In genomic region chr2:241148891-241149674, GRCh38 we compare ENCODE assay signal across 8 cellular contexts. TPM values are rescaled to one million over a fixed set of nuclear protein-coding genes. Genes with fewer than 3 reads are reported as not detected.
DNase-seq lines count a peak whose midpoint lies in the region; ATAC-seq and TF ChIP-seq lines count a peak whose summit lies in the region.

Gene PASK, minus strand, starts transcription at chr2:241149472. Its CDS starts 6,440 bp downstream, at chr2:241143032.

- H3K4me3 Mint-ChIP-seq in activated T-cell treated with anti-CD3 and anti-CD28 coated beads, Interleukin-2, amount 50 U/mL, for 4 hours, result peak within 1 kb of the TSS; percentile 97

- H3K9me3 Mint-ChIP-seq in activated T-cell treated with anti-CD3 and anti-CD28 coated beads, Interleukin-2, amount 50 U/mL, for 4 hours, result no peaks in the 10 kb centered on the region

- H3K4me3 ChIP-seq in Peyer's patch (peak within 1 kb of the TSS; percentile 80 to 92 (median 90)), esophagus squamous epithelium (peak within 1 kb of the TSS; percentile 80 to 100 (median 98))

- TF ChIP-seq CTCF in Peyer's patch (IDR thresholded peaks at IDR 0.05) (no peak), esophagus squamous epithelium (IDR thresholded peaks at IDR 0.05) (no peak)

- H3K36me3 Mint-ChIP-seq in activated T-cell treated with anti-CD3 and anti-CD28 coated beads, Interleukin-2, amount 50 U/mL, for 4 hours (ENCODE audit: insufficient read depth), result no peaks in the 10 kb centered on the region

- intact Hi-C loops in esophagus squamous epithelium (cut with DNase I), result no loop called here

- H3K27me3 Mint-ChIP-seq in activated T-cell treated with anti-CD3 and anti-CD28 coated beads, Interleukin-2, amount 50 U/mL, for 4 hours (ENCODE audit: low read depth), result no peaks in the 10 kb centered on the region

- H3K27me3 ChIP-seq in Peyer's patch (no peaks in the 10 kb centered on the region), esophagus squamous epithelium (no peaks in the 10 kb centered on the region)

- DNase-seq in DMS79 treated with DMSO at 0.1 percent for 48 hours (lab: John Stamatoyannopoulos, UW) (peak; percentile 97), Peyer's patch (peak; percentile 96 to 98 (median 96)), esophagus squamous epithelium (lab: John Stamatoyannopoulos, UW) (peak; percentile 69), myocyte (ENCODE audit: low read depth) (peak; percentile 95)
- peak; percentile 88 for DNase-seq in activated T-cell treated with anti-CD3 and anti-CD28 coated beads, Interleukin-2, amount 50 U/mL, for 4 hours
- DNase-seq in stimulated activated CD8-positive, alpha-beta memory T cell treated with anti-CD3 and anti-CD28 coated beads, Interleukin-7, amount 100 ng/mL, for 4 hours (ENCODE audit: low read depth in 2 of 2), result peak; percentile 87 to 89

- 1 to 3% methylated on average over 12 to 13 of the region's 88 CpGs for WGBS in esophagus squamous epithelium, 2 donors

- H3K27ac ChIP-seq in KOPT-K1 (ENCODE audit: low read depth, low read length, poor library complexity, severe bottlenecking) (peak within 1 kb of the TSS; percentile 71), Peyer's patch (peak within 1 kb of the TSS; percentile 72 to 83 (median 78)), esophagus squamous epithelium (peak within 1 kb of the TSS; percentile 87 to 95 (median 92))

- H3K4me1 ChIP-seq in Peyer's patch (peaks cover 0 to 18% (median 7%) of the 10 kb centered on the region in 4 donors), esophagus squamous epithelium (peaks cover 20 to 36% (median 20%) of the 10 kb centered on the region in 3 donors)

- no peak for TF ChIP-seq POLR2A in Peyer's patch (IDR thresholded peaks at IDR 0.05)
- no peak for TF ChIP-seq POLR2A in esophagus squamous epithelium (IDR thresholded peaks at IDR 0.05)

- H3K4me1 Mint-ChIP-seq in activated T-cell treated with anti-CD3 and anti-CD28 coated beads, Interleukin-2, amount 50 U/mL, for 4 hours (ENCODE audit: low read depth), result peaks cover 40% of the 10 kb centered on the region

- no peaks in the 10 kb centered on the region for H3K9me3 ChIP-seq in KOPT-K1 (ENCODE audit: insufficient read depth, low read length, poor library complexity, severe bottlenecking)
- no peaks in the 10 kb centered on the region for H3K9me3 ChIP-seq in Peyer's patch
- H3K9me3 ChIP-seq in esophagus squamous epithelium, result no peaks in the 10 kb centered on the region

- H3K36me3 ChIP-seq in KOPT-K1 (ENCODE audit: insufficient read depth, low read length) (peaks cover 22% of the 10 kb centered on the region; the same call in 1 of the 2 replicates), Peyer's patch (no peaks in the 10 kb centered on the region), esophagus squamous epithelium (peaks cover 0 to 17% (median 0%) of the 10 kb centered on the region in 3 donors)

- ATAC-seq in GM21786 (IDR thresholded peaks at IDR 0.05; ENCODE audit: unreplicated experiment), result peak; percentile 82
- ATAC-seq in activated T-cell treated with anti-CD3 and anti-CD28 coated beads, Interleukin-2, amount 50 U/mL, for 4 hours, result peak; percentile 85 to 87

RNA-seq across cellular contexts. Expression of gene PASK, which starts in this region (rescaled TPM):
- total RNA-seq in Peyer's patch (100 to 1,000 TPM in 1 of 4 donors, 10 to 100 TPM in 3; 12.1 to 790 (median 26.7) TPM), esophagus squamous epithelium (1 to 10 TPM; 3.4 to 8.9 (median 5.6) TPM), myocyte (0.45 and 1.9 TPM in 2 replicates)
- 10 to 100 TPM; 35.6 to 62.7 (median 49.8) TPM for total RNA-seq in activated T-cell treated with anti-CD3 and anti-CD28 coated beads, Interleukin-2, amount 50 U/mL, for 4 hours
- polyA plus RNA-seq in myocyte (2012), result 1.6 TPM

Comparison
In these comparisons a context has a peak if more than half of its experiments do, and no peak if none do; other contexts are left out.
1. Peak in every context shown above with its lines: DNase-seq, ATAC-seq, H3K4me3 ChIP-seq and H3K27ac ChIP-seq.